ENCODE assay signal across 34 cellular contexts in the genomic region with DNA sequence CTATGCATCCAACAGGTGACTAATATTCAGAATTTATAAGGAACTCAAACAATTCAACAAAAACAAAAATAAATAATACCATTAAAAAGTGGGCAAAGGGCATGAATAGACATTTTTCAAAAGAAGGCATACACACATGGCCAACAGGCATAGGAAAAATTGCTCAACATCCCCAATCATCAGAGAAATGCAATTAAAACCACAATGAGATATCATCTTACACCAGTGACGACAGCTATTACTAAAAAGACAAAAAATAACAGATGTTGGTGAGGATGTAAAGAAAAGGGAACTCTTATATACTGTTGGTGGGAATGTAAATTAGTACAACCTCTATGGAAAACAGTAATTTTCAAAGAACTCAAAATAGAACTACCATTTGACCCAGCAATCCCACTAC.
"Had no signal": no experiment of that assay in that cellular context is flagged by ENCODE, and none has a peak within 500 bp of the region (broad histone marks: within the 10 kb centered on the region; RNA-seq: fewer than 3 reads in every experiment).

No MANE protein-coding gene starts in this region.

- H3K27ac ChIP-seq: brain microvascular endothelial cell, cardiac muscle cell, KMS-11, SJSA1 had no signal

- H3K4me1 ChIP-seq: SJSA1 had no signal

- ATAC-seq: activated CD8-positive, alpha-beta T cell treated with anti-CD3 and anti-CD28 coated beads for 36 hours; activated T-cell treated with anti-CD3 and anti-CD28 coated beads, Interleukin-2, amount 50 U/mL, for 72 hours; activated T-helper 17 cell treated with anti-CD3 and anti-CD28 coated beads, Interleukin-2, amount 50 U/mL, for 72 hours; Panc1 had no signal

- H3K4me2 ChIP-seq: KMS-11, SK-N-SH had no signal

- H3K27ac Mint-ChIP-seq: activated CD4-positive, alpha-beta T cell treated with anti-CD3 and anti-CD28 coated beads, Interleukin-2, amount 10 ng/mL, durations not matched to agents 24 days and 14 days; activated CD8-positive, alpha-beta T cell treated with anti-CD3 and anti-CD28 coated beads for 36 hours; activated naive CD8-positive, alpha-beta T cell treated with anti-CD3 and anti-CD28 coated beads for 36 hours; activated T-cell treated with anti-CD3 and anti-CD28 coated beads, Interleukin-2, amount 50 U/mL, for 72 hours; activated T-helper 17 cell treated with anti-CD3 and anti-CD28 coated beads, Interleukin-2, amount 50 U/mL, for 72 hours; T-helper 1 cell treated with Interleukin-12 subunit alpha and Interleukin-12 subunit beta and Interleukin-4 antibody, amounts not matched to agents 30 μg/mL and 1 μg/mL, for 36 hours; T-helper 2 cell treated with Interferon-gamma antibody and Interleukin-4, amounts not matched to agents 5 μg/mL and 100 μg/mL, for 36 hours had no signal

- H3K27me3 Mint-ChIP-seq: activated CD4-positive, alpha-beta T cell treated with anti-CD3 and anti-CD28 coated beads, Interleukin-2, amount 10 ng/mL, durations not matched to agents 24 days and 14 days; activated CD8-positive, alpha-beta T cell treated with anti-CD3 and anti-CD28 coated beads for 36 hours; activated T-helper 17 cell treated with anti-CD3 and anti-CD28 coated beads, Interleukin-2, amount 50 U/mL, for 72 hours had no signal

- H3K4me3 ChIP-seq: cardiac muscle cell, SJSA1 had no signal

- H3K9ac ChIP-seq: KMS-11, SK-N-SH had no signal

- DNase-seq: activated CD4-positive, alpha-beta T cell treated with anti-CD3 and anti-CD28 coated beads, Interleukin-2, amount 10 ng/mL, durations not matched to agents 24 days and 14 days; activated CD4-positive, alpha-beta T cell treated with anti-CD3 and anti-CD28 coated beads, Interleukin-2, amount 50 U/mL, for 4 hours; activated CD8-positive, alpha-beta T cell treated with anti-CD3 and anti-CD28 coated beads for 36 hours; activated effector memory CD4-positive, alpha-beta T cell treated with anti-CD3 and anti-CD28 coated beads, Interleukin-2, amount 50 U/mL, for 16 hours; activated naive CD4-positive, alpha-beta T cell; activated naive CD4-positive, alpha-beta T cell treated with anti-CD3 and anti-CD28 coated beads, Interleukin-2, amount 50 U/mL, for 16 hours; activated naive CD8-positive, alpha-beta T cell treated with anti-CD3 and anti-CD28 coated beads for 36 hours; activated T-cell treated with anti-CD3 and anti-CD28 coated beads, Interleukin-2, amount 50 U/mL, for 1 hour; activated T-cell treated with anti-CD3 and anti-CD28 coated beads, Interleukin-2, amount 50 U/mL, for 72 hours; amniotic stem cell; aorta; brain microvascular endothelial cell; MM.1S; NCI-H1092 treated with DMSO at 0.1 percent for 48 hours; NCI-H1417; NCI-H146; NCI-H187; NCI-H2029 treated with DMSO at 0.1 percent for 48 hours; NCI-H2107; NCI-H226; NCI-H446 treated with DMSO at 0.1 percent for 48 hours; NCI-H524; NCI-H69; NCI-H82; RPMI8226; SHP77 treated with DMSO at 0.1 percent for 48 hours; SK-N-SH had no signal

- H3K4me1 Mint-ChIP-seq: activated CD4-positive, alpha-beta T cell treated with anti-CD3 and anti-CD28 coated beads, Interleukin-2, amount 10 ng/mL, durations not matched to agents 24 days and 14 days; activated naive CD8-positive, alpha-beta T cell treated with anti-CD3 and anti-CD28 coated beads for 36 hours; activated T-helper 17 cell treated with anti-CD3 and anti-CD28 coated beads, Interleukin-2, amount 50 U/mL, for 72 hours had no signal

- H3K9me3 ChIP-seq: SJSA1, SK-N-SH had no signal

- H3K27me3 ChIP-seq: brain microvascular endothelial cell, cardiac muscle cell had no signal

- H3K4me3 Mint-ChIP-seq: activated CD4-positive, alpha-beta T cell treated with anti-CD3 and anti-CD28 coated beads, Interleukin-2, amount 10 ng/mL, durations not matched to agents 24 days and 14 days; activated CD8-positive, alpha-beta T cell treated with anti-CD3 and anti-CD28 coated beads for 36 hours; activated naive CD8-positive, alpha-beta T cell treated with anti-CD3 and anti-CD28 coated beads for 36 hours; activated T-cell treated with anti-CD3 and anti-CD28 coated beads, Interleukin-2, amount 50 U/mL, for 72 hours; activated T-helper 17 cell treated with anti-CD3 and anti-CD28 coated beads, Interleukin-2, amount 50 U/mL, for 72 hours; T-helper 1 cell treated with Interleukin-12 subunit alpha and Interleukin-12 subunit beta and Interleukin-4 antibody, amounts not matched to agents 30 μg/mL and 1 μg/mL, for 36 hours; T-helper 2 cell treated with Interferon-gamma antibody and Interleukin-4, amounts not matched to agents 5 μg/mL and 100 μg/mL, for 36 hours had no signal

- H3K9me3 Mint-ChIP-seq: activated CD4-positive, alpha-beta T cell treated with anti-CD3 and anti-CD28 coated beads, Interleukin-2, amount 10 ng/mL, durations not matched to agents 24 days and 14 days; T-helper 1 cell treated with Interleukin-12 subunit alpha and Interleukin-12 subunit beta and Interleukin-4 antibody, amounts not matched to agents 30 μg/mL and 1 μg/mL, for 36 hours had no signal

- H3K36me3 Mint-ChIP-seq: activated naive CD8-positive, alpha-beta T cell treated with anti-CD3 and anti-CD28 coated beads for 36 hours had no signal

- H3K36me3 ChIP-seq: brain microvascular endothelial cell, cardiac muscle cell, SJSA1 had no signal
